In the genomic region with DNA sequence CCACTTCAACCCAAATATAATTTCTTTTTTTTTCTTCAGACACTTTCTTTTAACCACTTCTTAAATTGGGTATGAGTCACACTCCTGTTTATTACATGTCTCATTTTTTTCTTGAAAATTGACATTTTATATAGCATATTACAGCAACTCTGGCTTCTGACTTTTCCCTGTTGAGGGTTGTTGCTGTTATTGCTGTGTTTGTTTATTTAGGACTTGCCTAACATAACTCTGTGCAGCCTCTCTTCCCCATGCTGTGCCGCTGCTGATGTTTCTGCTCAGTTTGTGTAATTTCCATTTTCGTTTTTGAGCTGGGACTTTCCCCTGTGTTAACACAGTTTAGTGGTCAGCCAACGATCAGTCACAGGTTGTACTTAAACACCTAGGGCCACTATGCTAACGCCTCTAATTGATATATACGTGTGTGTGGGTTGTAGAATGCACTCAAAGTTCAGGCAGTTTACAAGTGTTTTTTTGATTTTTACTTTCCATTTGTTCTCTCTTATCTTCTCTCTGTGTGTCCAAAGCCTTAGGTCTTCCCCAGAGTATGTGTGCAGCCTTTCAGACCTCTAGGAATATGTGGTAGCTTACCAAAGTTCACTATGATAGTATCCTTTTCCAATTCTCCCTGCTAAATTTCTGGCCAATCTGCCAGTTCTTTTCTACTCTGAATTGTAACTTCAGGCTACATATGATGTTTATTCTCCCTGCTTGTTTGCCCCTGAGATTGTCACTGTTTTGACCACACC, we compare ENCODE assay signal across 8 cellular contexts.
A peak's percentile ranks its signal among the peaks of the same experiment; 100 is the strongest.
DNase-seq lines count a peak whose midpoint lies in the region; ATAC-seq and TF ChIP-seq lines count a peak whose summit lies in the region.

No MANE protein-coding gene starts in this region.

- H3K9me3 ChIP-seq in ovary = no peaks in the 10 kb centered on the region

- H3K27me3 ChIP-seq in ovary = no peaks in the 10 kb centered on the region

- 84 to 91% (median 88%) methylated on average over 5 of the region's 5 CpGs for WGBS in ovary, 3 donors

- H3K27me3 Mint-ChIP-seq in activated naive CD8-positive, alpha-beta T cell treated with anti-CD3 and anti-CD28 coated beads, Interleukin-2, amount 50 U/mL, for 24 hours = no peaks in the 10 kb centered on the region
- H3K27me3 Mint-ChIP-seq in stimulated activated naive CD8-positive, alpha-beta T cell treated with anti-CD3 and anti-CD28 coated beads, Interleukin-15, Interleukin-2, amounts not matched to agents 100 ng/mL and 50 ng/mL, for 24 hours = no peaks in the 10 kb centered on the region

- H3K4me3 ChIP-seq in ovary = no peak overlapping the region

- H3K27ac ChIP-seq in ovary = no peak overlapping the region

- TF ChIP-seq POLR2A in ovary (IDR thresholded peaks at IDR 0.05) = no peak

- H3K27ac Mint-ChIP-seq in activated naive CD8-positive, alpha-beta T cell treated with anti-CD3 and anti-CD28 coated beads, Interleukin-2, amount 50 U/mL, for 24 hours = peak overlapping the region; percentile 34
- peak overlapping the region; percentile 36 for H3K27ac Mint-ChIP-seq in stimulated activated naive CD8-positive, alpha-beta T cell treated with anti-CD3 and anti-CD28 coated beads, Interleukin-15, Interleukin-2, amounts not matched to agents 100 ng/mL and 50 ng/mL, for 24 hours

- peaks cover 8% of the 10 kb centered on the region for H3K9me3 Mint-ChIP-seq in activated naive CD8-positive, alpha-beta T cell treated with anti-CD3 and anti-CD28 coated beads, Interleukin-2, amount 50 U/mL, for 24 hours
- H3K9me3 Mint-ChIP-seq in stimulated activated naive CD8-positive, alpha-beta T cell treated with anti-CD3 and anti-CD28 coated beads, Interleukin-15, Interleukin-2, amounts not matched to agents 100 ng/mL and 50 ng/mL, for 24 hours = peaks cover 3% of the 10 kb centered on the region

- peaks cover 13% of the 10 kb centered on the region for H3K4me1 Mint-ChIP-seq in activated naive CD8-positive, alpha-beta T cell treated with anti-CD3 and anti-CD28 coated beads, Interleukin-2, amount 50 U/mL, for 24 hours
- peaks cover 11% of the 10 kb centered on the region for H3K4me1 Mint-ChIP-seq in stimulated activated naive CD8-positive, alpha-beta T cell treated with anti-CD3 and anti-CD28 coated beads, Interleukin-15, Interleukin-2, amounts not matched to agents 100 ng/mL and 50 ng/mL, for 24 hours (ENCODE audit: low read depth)

- no peaks in the 10 kb centered on the region for H3K36me3 ChIP-seq in ovary

- no peaks in the 10 kb centered on the region for H3K4me1 ChIP-seq in ovary (ENCODE audit: insufficient read depth)

- peak overlapping the region; percentile 35 for H3K4me3 Mint-ChIP-seq in activated naive CD8-positive, alpha-beta T cell treated with anti-CD3 and anti-CD28 coated beads, Interleukin-2, amount 50 U/mL, for 24 hours
- H3K4me3 Mint-ChIP-seq in stimulated activated naive CD8-positive, alpha-beta T cell treated with anti-CD3 and anti-CD28 coated beads, Interleukin-15, Interleukin-2, amounts not matched to agents 100 ng/mL and 50 ng/mL, for 24 hours = peak overlapping the region; percentile 58

- H3K36me3 Mint-ChIP-seq in activated naive CD8-positive, alpha-beta T cell treated with anti-CD3 and anti-CD28 coated beads, Interleukin-2, amount 50 U/mL, for 24 hours (ENCODE audit: low read depth) = peaks cover 3% of the 10 kb centered on the region
- H3K36me3 Mint-ChIP-seq in stimulated activated naive CD8-positive, alpha-beta T cell treated with anti-CD3 and anti-CD28 coated beads, Interleukin-15, Interleukin-2, amounts not matched to agents 100 ng/mL and 50 ng/mL, for 24 hours (ENCODE audit: low read depth) = peaks cover 10% of the 10 kb centered on the region

- no peak for TF ChIP-seq EP300 in ovary (IDR thresholded peaks at IDR 0.05)

- intact Hi-C loops in left ventricle myocardium superior (cut with micrococcal nuclease) = no loop called here
- intact Hi-C loops in ovary (cut with DNase I) = no loop called here

- peak; percentile 99 for ATAC-seq in HG02973 (IDR thresholded peaks at IDR 0.05; ENCODE audit: unreplicated experiment)
- peak; percentile 94 for ATAC-seq in activated naive CD8-positive, alpha-beta T cell treated with anti-CD3 and anti-CD28 coated beads, Interleukin-2, amount 50 U/mL, for 24 hours
- no peak for ATAC-seq in left ventricle myocardium superior

- DNase-seq in activated gamma-delta T cell treated with anti-CD3 and anti-CD28 coated beads, Interleukin-2, amount 50 U/mL, for 16 hours (ENCODE audit: low read depth) = peak; percentile 2
- DNase-seq in activated gamma-delta T cell (lab: John Stamatoyannopoulos, UW) (no peak), left ventricle myocardium superior (no peak), ovary (no peak), NCI-H1417 (lab: John Stamatoyannopoulos, UW) (no peak)
- DNase-seq in activated naive CD8-positive, alpha-beta T cell treated with anti-CD3 and anti-CD28 coated beads, Interleukin-2, amount 50 U/mL, for 24 hours = peak; percentile 10

- no peak for TF ChIP-seq CTCF in ovary (IDR thresholded peaks at IDR 0.05)

Comparison
In these comparisons a context has a peak if more than half of its experiments do, and no peak if none do; other contexts are left out.
1. DNase-seq: peak in activated gamma-delta T cell treated with anti-CD3 and anti-CD28 coated beads, Interleukin-2, amount 50 U/mL, for 16 hours (single experiment) and activated naive CD8-positive, alpha-beta T cell treated with anti-CD3 and anti-CD28 coated beads, Interleukin-2, amount 50 U/mL, for 24 hours (single experiment); none in activated gamma-delta T cell (single experiment), left ventricle myocardium superior (single experiment), ovary (0 of 5) and NCI-H1417 (0 of 3).